In the genomic region with DNA sequence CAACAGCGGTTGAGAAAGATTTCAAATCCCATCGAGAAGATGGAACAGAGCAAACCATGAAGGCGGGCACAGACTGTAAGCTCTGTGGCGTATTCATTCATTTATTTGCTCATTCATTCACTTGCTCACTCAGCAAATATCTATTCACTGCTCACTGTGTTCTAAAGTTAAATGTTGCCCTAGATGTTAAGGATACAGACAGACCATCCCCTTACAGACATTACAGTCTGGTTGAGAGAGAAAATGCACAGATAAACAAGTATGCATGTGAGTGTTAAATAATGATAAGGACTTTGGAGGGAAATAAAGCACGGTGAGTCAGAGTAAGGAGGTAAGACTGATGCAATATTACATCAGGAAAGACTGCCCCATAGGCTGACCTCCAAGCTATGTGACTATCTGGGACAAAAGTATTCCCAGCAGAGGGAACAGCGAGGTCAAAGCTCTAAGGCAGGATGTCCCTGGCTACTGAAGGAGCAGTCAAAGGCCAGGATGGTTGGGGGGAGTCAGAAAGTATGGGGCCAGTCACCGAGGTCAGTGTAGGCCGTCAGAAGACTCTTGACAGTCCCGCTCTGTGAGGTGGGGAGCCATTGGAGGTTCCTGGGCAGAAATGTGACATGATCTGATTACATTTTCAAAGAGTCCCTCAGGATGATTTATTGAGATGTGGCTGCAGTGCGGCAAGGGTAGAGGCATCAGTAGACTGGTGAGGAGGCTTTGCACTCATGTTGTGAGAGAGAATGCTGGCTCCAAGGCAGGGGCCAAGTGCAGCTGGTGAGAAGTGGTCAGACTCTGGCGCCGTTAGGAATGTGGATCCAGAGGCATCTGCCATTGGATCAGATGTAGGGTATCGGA, we compare ENCODE assay signal across 1 cellular context.
TF ChIP-seq lines count a peak whose summit lies in the region.

No MANE protein-coding gene starts in this region.

TF ChIP-seq in K562, 482 proteins besides CTCF, POLR2A, EP300 and RAD21 (continued from another document and continues in another):
- TF ChIP-seq DDX20 (tag; IDR thresholded peaks at IDR 0.05; ENCODE audit: low read depth) (peak; percentile 7; the same call in 1 of the 2 replicates), CC2D1A (IDR thresholded peaks at IDR 0.05) (peak; percentile 82; the same call in 1 of the 2 replicates), HEY1 (CRISPR knock-in tag; IDR thresholded peaks at IDR 0.05; ENCODE audit: borderline replicate concordance) (no peak), CHCHD3 (CRISPR knock-in tag; IDR thresholded peaks at IDR 0.05) (no peak), HNRNPH1 (optimal IDR thresholded peaks at IDR 0.05; ENCODE audit: low read depth, low read length) (no peak), HDAC2 (IDR thresholded peaks at IDR 0.05) (peak; percentile 89), ZNF3 (CRISPR knock-in tag; IDR thresholded peaks at IDR 0.05) (no peak), PHF21A (IDR thresholded peaks at IDR 0.05; ENCODE audit: borderline replicate concordance, low read depth) (no peak; the same call in none of the 2 replicates), MEF2D (tag; conservative IDR thresholded peaks at IDR 0.05; ENCODE audit: low read depth) (0 out of 2 replicates have a peak, but pooled peaks have one; percentile 61), HOXB6 (CRISPR knock-in tag; IDR thresholded peaks at IDR 0.05; ENCODE audit: borderline replicate concordance) (no peak), ZNF589 (CRISPR knock-in tag; IDR thresholded peaks at IDR 0.05; ENCODE audit: low read depth) (peak; percentile 88), JUND (IDR thresholded peaks at IDR 0.05; ENCODE audit: borderline replicate concordance, low read depth, low read length) (peak; percentile 98), JUND (tag; IDR thresholded peaks at IDR 0.05; ENCODE audit: borderline replicate concordance, low read depth, low read length) (peak; percentile 98), MYC (IDR thresholded peaks at IDR 0.05; ENCODE audit: low read depth, low read length) (peak; percentile 87), MYC (CRISPR knock-in tag; IDR thresholded peaks at IDR 0.05; ENCODE audit: borderline replicate concordance, low read depth) (no peak), RBBP5 (IDR thresholded peaks at IDR 0.05; ENCODE audit: borderline replicate concordance, insufficient read depth, low read length, poor library complexity, severe bottlenecking) (peak; percentile 53), KAT7 (CRISPR knock-in tag; IDR thresholded peaks at IDR 0.05; ENCODE audit: borderline replicate concordance) (no peak), SMARCC2 (IDR thresholded peaks at IDR 0.05; ENCODE audit: low read depth) (peak; percentile 95), CEBPG (CRISPR knock-in tag; IDR thresholded peaks at IDR 0.05) (peak; percentile 100), CEBPG (tag; conservative IDR thresholded peaks at IDR 0.05 in 1 of 2, IDR thresholded peaks at IDR 0.05 in 1 of 2) (peak; percentile 98 to 100), EP400 (IDR thresholded peaks at IDR 0.05) (peak; percentile 96), TSC22D4 (tag; IDR thresholded peaks at IDR 0.05) (no peak), MAFK (IDR thresholded peaks at IDR 0.05; ENCODE audit: low read length) (peak; percentile 89), PTRF (tag; IDR thresholded peaks at IDR 0.05) (no peak; the same call in 1 of the 2 replicates), MIER1 (IDR thresholded peaks at IDR 0.05; ENCODE audit: low read depth) (0 out of 2 replicates have a peak, but pooled peaks have one; percentile 57), FOS (IDR thresholded peaks at IDR 0.05; ENCODE audit: extremely low read depth, insufficient read length) (peak; percentile 53), ATF7 (IDR thresholded peaks at IDR 0.05) (peak; percentile 97), CREM (IDR thresholded peaks at IDR 0.05; ENCODE audit: low read depth) (peak; percentile 79), ZBTB17 (CRISPR knock-in tag; IDR thresholded peaks at IDR 0.05) (0 out of 2 replicates have a peak, but pooled peaks have one; percentile 35), HDAC8 (tag; IDR thresholded peaks at IDR 0.05) (peak; percentile 60; the same call in 1 of the 2 replicates), LEF1 (IDR thresholded peaks at IDR 0.05) (peak; percentile 97), TEAD4 (IDR thresholded peaks at IDR 0.05; ENCODE audit: low read length) (peak; percentile 94), TEAD4 (CRISPR knock-in tag; IDR thresholded peaks at IDR 0.05; ENCODE audit: borderline replicate concordance) (no peak), MAFF (IDR thresholded peaks at IDR 0.05; ENCODE audit: low read length) (peak; percentile 84), ESRRA (IDR thresholded peaks at IDR 0.05; ENCODE audit: borderline replicate concordance, low read depth) (peak; percentile 91)
- TF ChIP-seq, protein P1, sequence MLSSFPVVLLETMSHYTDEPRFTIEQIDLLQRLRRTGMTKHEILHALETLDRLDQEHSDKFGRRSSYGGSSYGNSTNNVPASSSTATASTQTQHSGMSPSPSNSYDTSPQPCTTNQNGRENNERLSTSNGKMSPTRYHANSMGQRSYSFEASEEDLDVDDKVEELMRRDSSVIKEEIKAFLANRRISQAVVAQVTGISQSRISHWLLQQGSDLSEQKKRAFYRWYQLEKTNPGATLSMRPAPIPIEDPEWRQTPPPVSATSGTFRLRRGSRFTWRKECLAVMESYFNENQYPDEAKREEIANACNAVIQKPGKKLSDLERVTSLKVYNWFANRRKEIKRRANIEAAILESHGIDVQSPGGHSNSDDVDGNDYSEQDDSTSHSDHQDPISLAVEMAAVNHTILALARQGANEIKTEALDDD (IDR thresholded peaks at IDR 0.05), result peak; percentile 79
- TF ChIP-seq, protein P2, sequence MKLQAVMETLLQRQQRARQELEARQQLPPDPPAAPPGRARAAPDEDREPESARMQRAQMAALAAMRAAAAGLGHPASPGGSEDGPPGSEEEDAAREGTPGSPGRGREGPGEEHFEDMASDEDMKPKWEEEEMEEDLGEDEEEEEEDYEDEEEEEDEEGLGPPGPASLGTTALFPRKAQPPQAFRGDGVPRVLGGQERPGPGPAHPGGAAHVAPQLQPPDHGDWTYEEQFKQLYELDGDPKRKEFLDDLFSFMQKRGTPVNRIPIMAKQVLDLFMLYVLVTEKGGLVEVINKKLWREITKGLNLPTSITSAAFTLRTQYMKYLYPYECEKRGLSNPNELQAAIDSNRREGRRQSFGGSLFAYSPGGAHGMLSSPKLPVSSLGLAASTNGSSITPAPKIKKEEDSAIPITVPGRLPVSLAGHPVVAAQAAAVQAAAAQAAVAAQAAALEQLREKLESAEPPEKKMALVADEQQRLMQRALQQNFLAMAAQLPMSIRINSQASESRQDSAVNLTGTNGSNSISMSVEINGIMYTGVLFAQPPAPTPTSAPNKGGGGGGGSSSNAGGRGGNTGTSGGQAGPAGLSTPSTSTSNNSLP (IDR thresholded peaks at IDR 0.05; ENCODE audit: borderline replicate concordance, low read depth, low read length), result peak; percentile 75
- TF ChIP-seq, protein P3, sequence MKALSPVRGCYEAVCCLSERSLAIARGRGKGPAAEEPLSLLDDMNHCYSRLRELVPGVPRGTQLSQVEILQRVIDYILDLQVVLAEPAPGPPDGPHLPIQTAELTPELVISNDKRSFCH (CRISPR knock-in tag; IDR thresholded peaks at IDR 0.05), result no peak
- TF ChIP-seq, protein P3 (tag; IDR thresholded peaks at IDR 0.05), result peak; percentile 52; the same call in 1 of the 2 replicates
- TF ChIP-seq, protein P4, sequence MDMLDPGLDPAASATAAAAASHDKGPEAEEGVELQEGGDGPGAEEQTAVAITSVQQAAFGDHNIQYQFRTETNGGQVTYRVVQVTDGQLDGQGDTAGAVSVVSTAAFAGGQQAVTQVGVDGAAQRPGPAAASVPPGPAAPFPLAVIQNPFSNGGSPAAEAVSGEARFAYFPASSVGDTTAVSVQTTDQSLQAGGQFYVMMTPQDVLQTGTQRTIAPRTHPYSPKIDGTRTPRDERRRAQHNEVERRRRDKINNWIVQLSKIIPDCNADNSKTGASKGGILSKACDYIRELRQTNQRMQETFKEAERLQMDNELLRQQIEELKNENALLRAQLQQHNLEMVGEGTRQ (CRISPR knock-in tag; IDR thresholded peaks at IDR 0.05), result no peak
- TF ChIP-seq, protein P5, sequence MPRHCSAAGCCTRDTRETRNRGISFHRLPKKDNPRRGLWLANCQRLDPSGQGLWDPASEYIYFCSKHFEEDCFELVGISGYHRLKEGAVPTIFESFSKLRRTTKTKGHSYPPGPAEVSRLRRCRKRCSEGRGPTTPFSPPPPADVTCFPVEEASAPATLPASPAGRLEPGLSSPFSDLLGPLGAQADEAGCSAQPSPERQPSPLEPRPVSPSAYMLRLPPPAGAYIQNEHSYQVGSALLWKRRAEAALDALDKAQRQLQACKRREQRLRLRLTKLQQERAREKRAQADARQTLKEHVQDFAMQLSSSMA (CRISPR knock-in tag; IDR thresholded peaks at IDR 0.05), result no peak
- TF ChIP-seq, protein P6, sequence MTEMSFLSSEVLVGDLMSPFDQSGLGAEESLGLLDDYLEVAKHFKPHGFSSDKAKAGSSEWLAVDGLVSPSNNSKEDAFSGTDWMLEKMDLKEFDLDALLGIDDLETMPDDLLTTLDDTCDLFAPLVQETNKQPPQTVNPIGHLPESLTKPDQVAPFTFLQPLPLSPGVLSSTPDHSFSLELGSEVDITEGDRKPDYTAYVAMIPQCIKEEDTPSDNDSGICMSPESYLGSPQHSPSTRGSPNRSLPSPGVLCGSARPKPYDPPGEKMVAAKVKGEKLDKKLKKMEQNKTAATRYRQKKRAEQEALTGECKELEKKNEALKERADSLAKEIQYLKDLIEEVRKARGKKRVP (CRISPR knock-in tag; IDR thresholded peaks at IDR 0.05), result peak; percentile 99
- TF ChIP-seq, protein P7, sequence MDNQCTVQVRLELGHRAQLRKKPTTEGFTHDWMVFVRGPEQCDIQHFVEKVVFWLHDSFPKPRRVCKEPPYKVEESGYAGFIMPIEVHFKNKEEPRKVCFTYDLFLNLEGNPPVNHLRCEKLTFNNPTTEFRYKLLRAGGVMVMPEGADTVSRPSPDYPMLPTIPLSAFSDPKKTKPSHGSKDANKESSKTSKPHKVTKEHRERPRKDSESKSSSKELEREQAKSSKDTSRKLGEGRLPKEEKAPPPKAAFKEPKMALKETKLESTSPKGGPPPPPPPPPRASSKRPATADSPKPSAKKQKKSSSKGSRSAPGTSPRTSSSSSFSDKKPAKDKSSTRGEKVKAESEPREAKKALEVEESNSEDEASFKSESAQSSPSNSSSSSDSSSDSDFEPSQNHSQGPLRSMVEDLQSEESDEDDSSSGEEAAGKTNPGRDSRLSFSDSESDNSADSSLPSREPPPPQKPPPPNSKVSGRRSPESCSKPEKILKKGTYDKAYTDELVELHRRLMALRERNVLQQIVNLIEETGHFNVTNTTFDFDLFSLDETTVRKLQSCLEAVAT (IDR thresholded peaks at IDR 0.05), result peak; percentile 10 to 82; a peak in 2 of 4 replicates
- TF ChIP-seq, protein P8, sequence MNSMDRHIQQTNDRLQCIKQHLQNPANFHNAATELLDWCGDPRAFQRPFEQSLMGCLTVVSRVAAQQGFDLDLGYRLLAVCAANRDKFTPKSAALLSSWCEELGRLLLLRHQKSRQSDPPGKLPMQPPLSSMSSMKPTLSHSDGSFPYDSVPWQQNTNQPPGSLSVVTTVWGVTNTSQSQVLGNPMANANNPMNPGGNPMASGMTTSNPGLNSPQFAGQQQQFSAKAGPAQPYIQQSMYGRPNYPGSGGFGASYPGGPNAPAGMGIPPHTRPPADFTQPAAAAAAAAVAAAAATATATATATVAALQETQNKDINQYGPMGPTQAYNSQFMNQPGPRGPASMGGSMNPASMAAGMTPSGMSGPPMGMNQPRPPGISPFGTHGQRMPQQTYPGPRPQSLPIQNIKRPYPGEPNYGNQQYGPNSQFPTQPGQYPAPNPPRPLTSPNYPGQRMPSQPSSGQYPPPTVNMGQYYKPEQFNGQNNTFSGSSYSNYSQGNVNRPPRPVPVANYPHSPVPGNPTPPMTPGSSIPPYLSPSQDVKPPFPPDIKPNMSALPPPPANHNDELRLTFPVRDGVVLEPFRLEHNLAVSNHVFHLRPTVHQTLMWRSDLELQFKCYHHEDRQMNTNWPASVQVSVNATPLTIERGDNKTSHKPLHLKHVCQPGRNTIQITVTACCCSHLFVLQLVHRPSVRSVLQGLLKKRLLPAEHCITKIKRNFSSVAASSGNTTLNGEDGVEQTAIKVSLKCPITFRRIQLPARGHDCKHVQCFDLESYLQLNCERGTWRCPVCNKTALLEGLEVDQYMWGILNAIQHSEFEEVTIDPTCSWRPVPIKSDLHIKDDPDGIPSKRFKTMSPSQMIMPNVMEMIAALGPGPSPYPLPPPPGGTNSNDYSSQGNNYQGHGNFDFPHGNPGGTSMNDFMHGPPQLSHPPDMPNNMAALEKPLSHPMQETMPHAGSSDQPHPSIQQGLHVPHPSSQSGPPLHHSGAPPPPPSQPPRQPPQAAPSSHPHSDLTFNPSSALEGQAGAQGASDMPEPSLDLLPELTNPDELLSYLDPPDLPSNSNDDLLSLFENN (IDR thresholded peaks at IDR 0.05; ENCODE audit: low read depth in 2 of 2, low read length in 2 of 2), result peak in 1 of 2 experiments; percentile 78; a peak in 1 of 4 replicates
- TF ChIP-seq, protein P9, sequence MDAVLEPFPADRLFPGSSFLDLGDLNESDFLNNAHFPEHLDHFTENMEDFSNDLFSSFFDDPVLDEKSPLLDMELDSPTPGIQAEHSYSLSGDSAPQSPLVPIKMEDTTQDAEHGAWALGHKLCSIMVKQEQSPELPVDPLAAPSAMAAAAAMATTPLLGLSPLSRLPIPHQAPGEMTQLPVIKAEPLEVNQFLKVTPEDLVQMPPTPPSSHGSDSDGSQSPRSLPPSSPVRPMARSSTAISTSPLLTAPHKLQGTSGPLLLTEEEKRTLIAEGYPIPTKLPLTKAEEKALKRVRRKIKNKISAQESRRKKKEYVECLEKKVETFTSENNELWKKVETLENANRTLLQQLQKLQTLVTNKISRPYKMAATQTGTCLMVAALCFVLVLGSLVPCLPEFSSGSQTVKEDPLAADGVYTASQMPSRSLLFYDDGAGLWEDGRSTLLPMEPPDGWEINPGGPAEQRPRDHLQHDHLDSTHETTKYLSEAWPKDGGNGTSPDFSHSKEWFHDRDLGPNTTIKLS (IDR thresholded peaks at IDR 0.05; ENCODE audit: borderline replicate concordance, low read depth), result peak; percentile 61; the same call in 1 of the 2 replicates
- TF ChIP-seq, protein P10, sequence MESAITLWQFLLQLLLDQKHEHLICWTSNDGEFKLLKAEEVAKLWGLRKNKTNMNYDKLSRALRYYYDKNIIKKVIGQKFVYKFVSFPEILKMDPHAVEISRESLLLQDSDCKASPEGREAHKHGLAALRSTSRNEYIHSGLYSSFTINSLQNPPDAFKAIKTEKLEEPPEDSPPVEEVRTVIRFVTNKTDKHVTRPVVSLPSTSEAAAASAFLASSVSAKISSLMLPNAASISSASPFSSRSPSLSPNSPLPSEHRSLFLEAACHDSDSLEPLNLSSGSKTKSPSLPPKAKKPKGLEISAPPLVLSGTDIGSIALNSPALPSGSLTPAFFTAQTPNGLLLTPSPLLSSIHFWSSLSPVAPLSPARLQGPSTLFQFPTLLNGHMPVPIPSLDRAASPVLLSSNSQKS (CRISPR knock-in tag; IDR thresholded peaks at IDR 0.05), result no peak
